17 cellular contexts compared by ENCODE assay signal in the genomic region with DNA sequence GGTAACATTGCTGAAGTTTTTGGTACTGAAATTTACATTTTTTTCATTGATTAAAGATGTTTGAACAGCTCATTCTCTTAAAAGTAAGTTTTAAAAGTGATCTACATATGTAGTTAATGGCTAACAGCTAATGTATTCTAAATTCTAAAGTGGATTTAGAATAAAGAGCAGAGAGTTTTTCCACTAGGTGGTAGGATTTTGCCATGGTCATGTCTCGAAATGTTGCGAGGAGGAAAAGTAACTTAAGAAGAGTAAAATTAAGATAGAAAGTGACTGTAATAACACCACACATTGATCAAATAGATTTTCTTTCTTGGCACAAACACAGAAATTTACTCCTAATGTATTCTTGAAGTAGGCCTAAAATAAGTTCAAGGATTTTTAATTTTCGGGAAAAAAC. TPM values are rescaled to one million over a fixed set of nuclear protein-coding genes. Genes with fewer than 3 reads are reported as not detected.
A peak's percentile ranks its signal among the peaks of the same experiment; 100 is the strongest.
DNase-seq lines count a peak whose midpoint lies in the region; ATAC-seq and TF ChIP-seq lines count a peak whose summit lies in the region.
"Had no signal": no experiment of that assay in that cellular context is flagged by ENCODE, and none has a peak within 500 bp of the region (broad histone marks: within the 10 kb centered on the region; RNA-seq: fewer than 3 reads in every experiment).

No MANE protein-coding gene starts in this region.

- BruUV-seq in Panc1 (replicated peaks; lab: Mats Ljungman, UMichigan): no TSS peak

- peak; percentile 8 for TF ChIP-seq CTCF in cardiac muscle cell (IDR thresholded peaks at IDR 0.05; ENCODE audit: low read depth, low read length)
- peak in 2 of 9 donors; percentile 18 to 27 for TF ChIP-seq CTCF in heart right ventricle (IDR thresholded peaks at IDR 0.05)
- TF ChIP-seq CTCF in Panc1 (IDR thresholded peaks at IDR 0.05): peak; percentile 15; the same call in 1 of the 2 replicates
- peak; percentile 15 for TF ChIP-seq CTCF in epithelial cell of proximal tubule (conservative IDR thresholded peaks at IDR 0.05; ENCODE audit: low read depth, low read length)

- DNase-seq in cardiac muscle cell (ENCODE audit: low read depth in 1 of 2, low spot score in 1 of 2) (no peak), heart right ventricle (no peak), Panc1 (ENCODE audit: low read depth, low spot score) (no peak), epithelial cell of proximal tubule (ENCODE audit: low read depth) (no peak), left colon (no peak), NCI-H2029 treated with DMSO at 0.1 percent for 48 hours (lab: John Stamatoyannopoulos, UW) (no peak), HCEC 1CT (no peak), NCI-H510A treated with DMSO at 0.1 percent for 48 hours (lab: John Stamatoyannopoulos, UW) (no peak)
- DNase-seq: central memory CD4-positive, alpha-beta T cell; DND-41; effector memory CD4-positive, alpha-beta T cell; MM.1S; natural killer cell; SHP77 treated with DMSO at 0.1 percent for 48 hours; T-helper 9 cell had no signal

- H3K36me3 ChIP-seq in cardiac muscle cell (no peaks in the 10 kb centered on the region), heart right ventricle (no peaks in the 10 kb centered on the region), Panc1 (ENCODE audit: control insufficient read depth, insufficient read depth, low read length) (no peaks in the 10 kb centered on the region)
- H3K36me3 ChIP-seq: gastroesophageal sphincter, vagina had no signal

- H3K4me1 ChIP-seq in cardiac muscle cell (ENCODE audit: low read depth) (peaks cover 19% of the 10 kb centered on the region), heart right ventricle (peaks cover 0 to 42% (median 9%) of the 10 kb centered on the region in 9 donors), Panc1 (ENCODE audit: control insufficient read depth, insufficient read depth, low read length) (peaks cover 2% of the 10 kb centered on the region; the same call in 1 of the 2 replicates)
- H3K4me1 ChIP-seq: vagina had no signal

- POLR2A ChIA-PET in Panc1 (lab: Charles Lee): no interaction called here

- H3K27ac ChIP-seq in cardiac muscle cell (no peak overlapping the region), heart right ventricle (no peak overlapping the region), Panc1 (ENCODE audit: low read length) (no peak overlapping the region)
- H3K27ac ChIP-seq: gastroesophageal sphincter, vagina had no signal

- H3K27me3 ChIP-seq in cardiac muscle cell (no peaks in the 10 kb centered on the region), heart right ventricle (no peaks in the 10 kb centered on the region), Panc1 (ENCODE audit: control insufficient read depth, insufficient read depth, low read length) (peaks cover 6% of the 10 kb centered on the region; the same call in 1 of the 2 replicates)
- H3K27me3 ChIP-seq: gastroesophageal sphincter, vagina had no signal

- WGBS in heart right ventricle, 2 donors: 89 to 92% methylated on average over 3 of the region's 3 CpGs

- no peaks in the 10 kb centered on the region for H3K9me3 ChIP-seq in cardiac muscle cell (ENCODE audit: low read depth)
- H3K9me3 ChIP-seq in heart right ventricle: no peaks in the 10 kb centered on the region
- H3K9me3 ChIP-seq in Panc1 (ENCODE audit: control insufficient read depth, insufficient read depth, low read depth, low read length): no peaks in the 10 kb centered on the region
- H3K9me3 ChIP-seq: gastroesophageal sphincter, vagina had no signal

- CTCF ChIA-PET in Panc1 (lab: Charles Lee): no interaction called here

- intact Hi-C loops in heart right ventricle (cut with DNase I) (no loop called here), Panc1 (cut with micrococcal nuclease; ENCODE audit: unreplicated experiment) (no loop called here), left colon (cut with DNase I, micrococcal nuclease) (no loop called here)

- no peak for ATAC-seq in heart right ventricle
- no peak for ATAC-seq in Panc1
- ATAC-seq in left colon: no peak
- ATAC-seq: gastroesophageal sphincter, natural killer cell had no signal

- in situ Hi-C loops in Panc1 (cut with HindIII; ENCODE audit: low pct_unique_long_range_greater_than_20kb, low sequenced_read_pairs): no loop called here

- no peak overlapping the region for H3K4me3 ChIP-seq in cardiac muscle cell
- no peak overlapping the region for H3K4me3 ChIP-seq in heart right ventricle
- no peak overlapping the region for H3K4me3 ChIP-seq in Panc1 (ENCODE audit: low read depth in 2 of 2, low read length in 2 of 2)
- H3K4me3 ChIP-seq in epithelial cell of proximal tubule (ENCODE audit: low read depth, low read length): no peak overlapping the region
- H3K4me3 ChIP-seq: gastroesophageal sphincter, vagina had no signal

RNA-seq across cellular contexts. Expression of a gene that starts 19.8 kb away (rescaled TPM):
- total RNA-seq in cardiac muscle cell (0.11 and 0.30 TPM in 2 replicates), heart right ventricle (10 to 100 TPM in 1 of 10 donors, 1 to 10 TPM in 9; 1.1 to 11.6 (median 4.8) TPM), Panc1 (2021; ENCODE audit: unreplicated experiment) (2.3 TPM), epithelial cell of proximal tubule (not detected in 2 replicates), left colon (1 to 10 TPM; 2.3 to 3.1 TPM)
- polyA plus RNA-seq in cardiac muscle cell (0.29 and 1.4 TPM in 2 replicates), heart right ventricle (1 to 10 TPM in 1 of 2 donors, under 1 TPM in 1; 0.65 to 4.2 TPM)
- polyA plus RNA-seq in Panc1 (2012; ENCODE audit: insufficient read length): 0.63 TPM

RNA-seq across cellular contexts. Expression of a gene that starts 50.4 kb away (rescaled TPM):
- total RNA-seq in cardiac muscle cell (22.9 and 43.3 TPM in 2 replicates), heart right ventricle (10 to 100 TPM; 17.5 to 94.6 (median 26.2) TPM), Panc1 (2021; ENCODE audit: unreplicated experiment) (54.3 TPM), epithelial cell of proximal tubule (18.0 and 27.3 TPM in 2 replicates), left colon (10 to 100 TPM; 32.9 to 60.6 TPM)
- polyA plus RNA-seq in cardiac muscle cell (30.8 and 46.2 TPM in 2 replicates), heart right ventricle (10 to 100 TPM; 70.7 to 78.5 TPM)
- polyA plus RNA-seq in Panc1 (2012; ENCODE audit: insufficient read length): 15.1 TPM
